1 cellular context compared by ENCODE assay signal in genomic region chr15:71387825-71388224, GRCh38.
TF ChIP-seq lines count a peak whose summit lies in the region.

No MANE protein-coding gene starts in this region.

TF ChIP-seq in IMR-90, 13 proteins besides CTCF, POLR2A, EP300 and RAD21:
- TF ChIP-seq RCOR1 (IDR thresholded peaks at IDR 0.05; ENCODE audit: insufficient replicate concordance, low read length) (no peak), CEBPB (IDR thresholded peaks at IDR 0.05; ENCODE audit: low read depth, low read length) (no peak), SMC3 (IDR thresholded peaks at IDR 0.05; ENCODE audit: low read depth, low read length) (no peak), BHLHE40 (IDR thresholded peaks at IDR 0.05; ENCODE audit: low read depth, low read length) (no peak), MAZ (IDR thresholded peaks at IDR 0.05; ENCODE audit: borderline replicate concordance, low read depth, low read length) (no peak), CHD1 (IDR thresholded peaks at IDR 0.05; ENCODE audit: low read depth, low read length) (no peak), MXI1 (IDR thresholded peaks at IDR 0.05; ENCODE audit: borderline replicate concordance, low read depth, low read length) (no peak), FOS (IDR thresholded peaks at IDR 0.05; ENCODE audit: low read depth, low read length) (no peak), RFX5 (IDR thresholded peaks at IDR 0.05; ENCODE audit: low read depth, low read length) (no peak)
